ENCODE assay signal across 10 cellular contexts in genomic region chr16:11740567-11740966, GRCh38. TPM values are rescaled to one million over a fixed set of nuclear protein-coding genes. Genes with fewer than 3 reads are reported as not detected.
DNase-seq lines count a peak whose midpoint lies in the region; ATAC-seq and TF ChIP-seq lines count a peak whose summit lies in the region.
"Had no signal": no experiment of that assay in that cellular context is flagged by ENCODE, and none has a peak within 500 bp of the region (broad histone marks: within the 10 kb centered on the region; RNA-seq: fewer than 3 reads in every experiment).

No MANE protein-coding gene starts in this region.

- H3K36me3 Mint-ChIP-seq in activated T-cell treated with anti-CD3 and anti-CD28 coated beads, Interleukin-2, amount 50 U/mL, for 4 hours (ENCODE audit: insufficient read depth), result peaks cover 15% of the 10 kb centered on the region
- peaks cover 61% of the 10 kb centered on the region for H3K36me3 Mint-ChIP-seq in activated T-helper 2 cell treated with anti-CD3 and anti-CD28 coated beads, Interferon-gamma antibody, Interleukin-2, Interleukin-4, amounts not matched to agents 10 μg/mL and 5 μg/mL and 100 μg/mL, durations not matched to agents 14 hours and 24 hours and 36 hours (ENCODE audit: low read depth)

- H3K27ac ChIP-seq in liver (ENCODE audit: low read depth in 1 of 2, low read length in 2 of 2), result peak overlapping the region; percentile 87 to 96
- H3K27ac ChIP-seq in thyroid gland, result peak overlapping the region; percentile 98 to 99 (median 99)

- peak overlapping the region; percentile 95 for H3K4me3 Mint-ChIP-seq in activated T-cell treated with anti-CD3 and anti-CD28 coated beads, Interleukin-2, amount 50 U/mL, for 4 hours
- peak overlapping the region; percentile 93 for H3K4me3 Mint-ChIP-seq in activated T-helper 2 cell treated with anti-CD3 and anti-CD28 coated beads, Interferon-gamma antibody, Interleukin-2, Interleukin-4, amounts not matched to agents 10 μg/mL and 5 μg/mL and 100 μg/mL, durations not matched to agents 14 hours and 24 hours and 36 hours (ENCODE audit: low read depth)

- no peak for TF ChIP-seq RAD21 in liver (IDR thresholded peaks at IDR 0.05)

- H3K9me3 Mint-ChIP-seq in activated T-cell treated with anti-CD3 and anti-CD28 coated beads, Interleukin-2, amount 50 U/mL, for 4 hours, result no peaks in the 10 kb centered on the region
- H3K9me3 Mint-ChIP-seq in activated T-helper 2 cell treated with anti-CD3 and anti-CD28 coated beads, Interferon-gamma antibody, Interleukin-2, Interleukin-4, amounts not matched to agents 10 μg/mL and 5 μg/mL and 100 μg/mL, durations not matched to agents 14 hours and 24 hours and 36 hours, result no peaks in the 10 kb centered on the region

- no peak for TF ChIP-seq CTCF in liver (IDR thresholded peaks at IDR 0.05; ENCODE audit: low read depth, low read length, missing input control)
- TF ChIP-seq CTCF in thyroid gland (IDR thresholded peaks at IDR 0.05), result no peak

- H3K27me3 ChIP-seq in liver (ENCODE audit: control insufficient read depth in 4 of 4, insufficient read depth in 4 of 4, low read length in 3 of 4) (no peaks in the 10 kb centered on the region), thyroid gland (no peaks in the 10 kb centered on the region)

- ATAC-seq in activated T-cell treated with anti-CD3 and anti-CD28 coated beads, Interleukin-2, amount 50 U/mL, for 4 hours, result no peak
- ATAC-seq in HG02885 (IDR thresholded peaks at IDR 0.05; ENCODE audit: poor library complexity, unreplicated experiment), result no peak
- ATAC-seq: mucosa of descending colon had no signal

- no peak for TF ChIP-seq POLR2A in thyroid gland (IDR thresholded peaks at IDR 0.05)

- H3K9me3 ChIP-seq in liver (ENCODE audit: control insufficient read depth in 4 of 4, low read length in 3 of 4) (no peaks in the 10 kb centered on the region), thyroid gland (no peaks in the 10 kb centered on the region)
- H3K9me3 ChIP-seq: mucosa of descending colon had no signal

- H3K4me3 ChIP-seq in liver (ENCODE audit: low read depth in 1 of 3, low read length in 3 of 3) (peak overlapping the region in 2 of 3 donors; percentile 87 to 88), thyroid gland (replicated peaks in 1 of 3) (peak overlapping the region in 2 of 3 donors; percentile 74 to 98)
- H3K4me3 ChIP-seq: mucosa of descending colon had no signal

- H3K27me3 Mint-ChIP-seq in activated T-cell treated with anti-CD3 and anti-CD28 coated beads, Interleukin-2, amount 50 U/mL, for 4 hours (ENCODE audit: low read depth), result no peaks in the 10 kb centered on the region
- H3K27me3 Mint-ChIP-seq in activated T-helper 2 cell treated with anti-CD3 and anti-CD28 coated beads, Interferon-gamma antibody, Interleukin-2, Interleukin-4, amounts not matched to agents 10 μg/mL and 5 μg/mL and 100 μg/mL, durations not matched to agents 14 hours and 24 hours and 36 hours (ENCODE audit: low read depth), result no peaks in the 10 kb centered on the region

- intact Hi-C loops in activated T-helper 2 cell treated with anti-CD3 and anti-CD28 coated beads, Interferon-gamma antibody, Interleukin-2, Interleukin-4, amounts not matched to agents 10 μg/mL and 5 μg/mL and 100 μg/mL, durations not matched to agents 14 hours and 24 hours and 36 hours (cut with micrococcal nuclease), result loop anchor here (5.0 to 10.0 kb wide), 3 partner anchors 112 to 174 kb away; partner anchors contain the start of genes GSPT1 and RSL1D1
- intact Hi-C loops in thyroid gland (cut with DNase I), result loop anchor here (5.0 kb wide), 1 partner anchor 57 kb away; the partner anchor contains the start of gene ZC3H7A

- peaks cover 12 to 56% (median 45%) of the 10 kb centered on the region in 4 donors for H3K4me1 ChIP-seq in liver (ENCODE audit: control insufficient read depth in 4 of 4, insufficient read depth in 4 of 4, low read length in 3 of 4)
- peaks cover 27 to 41% of the 10 kb centered on the region in 2 donors for H3K4me1 ChIP-seq in thyroid gland

- H3K36me3 ChIP-seq in liver (ENCODE audit: control insufficient read depth in 4 of 4, insufficient read depth in 3 of 4, low read depth in 1 of 4, low read length in 3 of 4), result peaks cover 4 to 5% (median 4%) of the 10 kb centered on the region in 4 donors
- H3K36me3 ChIP-seq in thyroid gland, result peaks cover 13 to 17% of the 10 kb centered on the region in 2 donors

- no peak for DNase-seq in activated T-cell treated with anti-CD3 and anti-CD28 coated beads, Interleukin-2, amount 50 U/mL, for 4 hours
- no peak for DNase-seq in activated T-cell treated with anti-CD3 and anti-CD28 coated beads, Interleukin-2, amount 50 U/mL, for 48 hours
- no peak for DNase-seq in activated T-helper 2 cell treated with anti-CD3 and anti-CD28 coated beads, Interferon-gamma antibody, Interleukin-2, Interleukin-4, amounts not matched to agents 10 μg/mL and 5 μg/mL and 100 μg/mL, durations not matched to agents 14 hours and 24 hours and 36 hours (ENCODE audit: low spot score)
- DNase-seq in thyroid gland, result no peak
- DNase-seq in effector CD8-positive, alpha-beta T cell (lab: John Stamatoyannopoulos, UW), result no peak
- DNase-seq in iPS-NIHi11 (ENCODE audit: low spot score), result no peak
- DNase-seq: mucosa of descending colon, SW 1271 had no signal

- peak overlapping the region; percentile 90 for H3K27ac Mint-ChIP-seq in activated T-helper 2 cell treated with anti-CD3 and anti-CD28 coated beads, Interferon-gamma antibody, Interleukin-2, Interleukin-4, amounts not matched to agents 10 μg/mL and 5 μg/mL and 100 μg/mL, durations not matched to agents 14 hours and 24 hours and 36 hours

- peak overlapping the region; percentile 34 to 75 for H3K9ac ChIP-seq in liver (ENCODE audit: low read depth in 1 of 2, low read length in 2 of 2)

- WGBS in liver, result 23% methylated on average over 3 of the region's 3 CpGs
- 51 to 61% methylated on average over 3 of the region's 3 CpGs for WGBS in thyroid gland, 2 donors

- peaks cover 61% of the 10 kb centered on the region for H3K4me1 Mint-ChIP-seq in activated T-cell treated with anti-CD3 and anti-CD28 coated beads, Interleukin-2, amount 50 U/mL, for 4 hours (ENCODE audit: low read depth)
- H3K4me1 Mint-ChIP-seq in activated T-helper 2 cell treated with anti-CD3 and anti-CD28 coated beads, Interferon-gamma antibody, Interleukin-2, Interleukin-4, amounts not matched to agents 10 μg/mL and 5 μg/mL and 100 μg/mL, durations not matched to agents 14 hours and 24 hours and 36 hours (ENCODE audit: low read depth), result peaks cover 66% of the 10 kb centered on the region

TF ChIP-seq in liver, 16 proteins besides CTCF, POLR2A, EP300 and RAD21:
- TF ChIP-seq FOXA2 (IDR thresholded peaks at IDR 0.05) (no peak), FOXA1 (IDR thresholded peaks at IDR 0.05) (no peak), NR2F2 (IDR thresholded peaks at IDR 0.05) (no peak), HNF4A (conservative IDR thresholded peaks at IDR 0.05) (no peak), EGR1 (IDR thresholded peaks at IDR 0.05; ENCODE audit: low read depth in 2 of 2) (no peak), ZBTB33 (IDR thresholded peaks at IDR 0.05) (no peak), YY1 (IDR thresholded peaks at IDR 0.05) (no peak)

RNA-seq across cellular contexts. Expression of gene TXNDC11, which starts 2.1 kb away (rescaled TPM):
- total RNA-seq in activated T-cell treated with anti-CD3 and anti-CD28 coated beads, Interleukin-2, amount 50 U/mL, for 4 hours, result 10 to 100 TPM; 34.3 to 39.0 (median 35.5) TPM
- total RNA-seq in activated T-helper 2 cell treated with anti-CD3 and anti-CD28 coated beads, Interferon-gamma antibody, Interleukin-2, Interleukin-4, amounts not matched to agents 10 μg/mL and 5 μg/mL and 100 μg/mL, durations not matched to agents 14 hours and 24 hours and 36 hours, result 48.0 and 53.0 TPM in 2 replicates
- total RNA-seq in liver (10 to 100 TPM; 26.4 to 61.1 TPM), thyroid gland (100 to 1,000 TPM in 3 of 4 donors, 10 to 100 TPM in 1; 77.3 to 135 (median 115) TPM)
- 10 to 100 TPM; 35.9 to 63.5 TPM for polyA plus RNA-seq in liver

RNA-seq across cellular contexts. Expression of gene ZC3H7A, which starts 56.5 kb away (rescaled TPM):
- 10 to 100 TPM; 33.3 to 39.7 (median 38.4) TPM for total RNA-seq in activated T-cell treated with anti-CD3 and anti-CD28 coated beads, Interleukin-2, amount 50 U/mL, for 4 hours
- 63.4 and 71.1 TPM in 2 replicates for total RNA-seq in activated T-helper 2 cell treated with anti-CD3 and anti-CD28 coated beads, Interferon-gamma antibody, Interleukin-2, Interleukin-4, amounts not matched to agents 10 μg/mL and 5 μg/mL and 100 μg/mL, durations not matched to agents 14 hours and 24 hours and 36 hours
- 10 to 100 TPM; 33.3 to 37.7 TPM for total RNA-seq in liver
- 10 to 100 TPM; 12.4 to 16.1 TPM for polyA plus RNA-seq in liver
- 100 to 1,000 TPM in 1 of 4 donors, 10 to 100 TPM in 3; 48.9 to 105 (median 62.7) TPM for total RNA-seq in thyroid gland
